20 cellular contexts compared by ENCODE assay signal in genomic region chr12:1234073-1234472, GRCh38.
DNase-seq lines count a peak whose midpoint lies in the region; ATAC-seq, FAIRE-seq and TF ChIP-seq lines count a peak whose summit lies in the region.
"Had no signal": no experiment of that assay in that cellular context is flagged by ENCODE, and none has a peak within 500 bp of the region (broad histone marks: within the 10 kb centered on the region; RNA-seq: fewer than 3 reads in every experiment).

No MANE protein-coding gene starts in this region.

- ATAC-seq in HG03432 (IDR thresholded peaks at IDR 0.05; ENCODE audit: unreplicated experiment): no peak
- ATAC-seq: activated CD4-positive, CD25-positive, alpha-beta regulatory T cell treated with anti-CD3 and anti-CD28 coated beads, Interleukin-2, amount 50 U/mL, for 24 hours; activated T-cell treated with anti-CD3 and anti-CD28 coated beads, Interleukin-2, amount 50 U/mL, for 72 hours; foreskin keratinocyte; stimulated activated naive B cell treated with anti-CD40 and anti-IgM and Interleukin-4, amounts not matched to agents 10 μg/mL and 1 μg/mL and 100 μg/mL, for 72 hours had no signal

- H3K4me3 ChIP-seq in fibroblast of mammary gland (ENCODE audit: control insufficient read depth, low read depth, low read length): no peak overlapping the region
- H3K4me3 ChIP-seq: SJCRH30, transverse colon had no signal

- DNase-seq in AG08395 (ENCODE audit: low spot score) (peak; percentile 4), H54 (ENCODE audit: insufficient read length, low spot score) (no peak), fibroblast of mammary gland (ENCODE audit: low read depth) (peak; percentile 56), UCSD-AML1 (lab: John Stamatoyannopoulos, UW; ENCODE audit: unreplicated experiment) (no peak), midbrain (lab: John Stamatoyannopoulos, UW) (no peak), occipital lobe (lab: John Stamatoyannopoulos, UW) (no peak)
- DNase-seq: activated T-cell treated with anti-CD3 and anti-CD28 coated beads, Interleukin-2, amount 50 U/mL, for 72 hours; CD4-positive, alpha-beta memory T cell; DMS79; foreskin keratinocyte; GOT3; NCI-H2081; NCI-H446 treated with DMSO at 0.1 percent for 48 hours; stimulated activated CD4-positive, alpha-beta T cell treated with anti-CD3 and anti-CD28 coated beads, Interleukin-15, amount 100 ng/mL, for 24 hours; stimulated activated naive B cell treated with anti-CD40 and anti-IgM and Interleukin-4, amounts not matched to agents 10 μg/mL and 1 μg/mL and 100 μg/mL, for 72 hours; transverse colon had no signal

- H3K27ac ChIP-seq in VCaP: peak overlapping the region; percentile 33
- H3K27ac ChIP-seq: foreskin keratinocyte, SJCRH30, transverse colon had no signal

- TF ChIP-seq POLR2A in H54 (IDR thresholded peaks at IDR 0.05; ENCODE audit: low read depth, low read length): no peak

- peak; percentile 64 for FAIRE-seq in H54 (lab: Jason Lieb, UNC)

- TF ChIP-seq CTCF in VCaP (conservative IDR thresholded peaks at IDR 0.05): no peak
- TF ChIP-seq CTCF in fibroblast of mammary gland (conservative IDR thresholded peaks at IDR 0.05; ENCODE audit: control insufficient read depth, insufficient read depth, low read depth, low read length): no peak

Comparison
In these comparisons a context has a peak if more than half of its experiments do, and no peak if none do; other contexts are left out.
1. DNase-seq: peak in AG08395 (single experiment) and fibroblast of mammary gland (single experiment); none in H54 (single experiment), UCSD-AML1 (single experiment), midbrain (single experiment) and occipital lobe (single experiment).